ENCODE assay signal across 30 cellular contexts in genomic region chr18:47108373-47108772, GRCh38.
"Had no signal": no experiment of that assay in that cellular context is flagged by ENCODE, and none has a peak within 500 bp of the region (broad histone marks: within the 10 kb centered on the region; RNA-seq: fewer than 3 reads in every experiment).

No MANE protein-coding gene starts in this region.

- H3K27ac ChIP-seq: epithelial cell of prostate, heart right ventricle, lower lobe of right lung, parathyroid adenoma, right atrium auricular region, suprapubic skin, transverse colon, upper lobe of right lung, uterus had no signal

- H3K4me1 ChIP-seq: lower lobe of right lung, parathyroid adenoma, right atrium auricular region, suprapubic skin, transverse colon, upper lobe of right lung, uterus had no signal

- DNase-seq: effector CD8-positive, alpha-beta T cell; endodermal cell; foreskin fibroblast; gastrocnemius medialis; heart right ventricle; hippocampal formation; immature natural killer cell; islet precursor cell; kidney glomerular epithelial cell; left ventricle myocardium superior; lower lobe of right lung; natural killer cell; stimulated activated CD4-positive, alpha-beta T cell treated with anti-CD3 and anti-CD28 coated beads, Interleukin-12 subunit alpha, Interleukin-12 subunit beta, amount 100 ng/mL, for 4 hours; stimulated activated CD4-positive, alpha-beta T cell treated with anti-CD3 and anti-CD28 coated beads, Interleukin-1b, Interleukin-23, amount 100 ng/mL, for 48 hours; stimulated activated CD4-positive, alpha-beta T cell treated with anti-CD3 and anti-CD28 coated beads, Interleukin-4, amount 100 ng/mL, for 1 hour; stimulated activated CD8-positive, alpha-beta memory T cell treated with anti-CD3 and anti-CD28 coated beads, Interleukin-4, amount 100 ng/mL, for 48 hours; stimulated activated naive CD4-positive, alpha-beta T cell; stimulated activated naive CD8-positive, alpha-beta T cell treated with anti-CD3 and anti-CD28 coated beads, Interleukin-15, amount 100 ng/mL, for 72 hours; transverse colon; upper lobe of right lung; uterus had no signal

- H3K4me3 ChIP-seq: dorsolateral prefrontal cortex, gastrocnemius medialis, heart right ventricle, lower lobe of right lung, right atrium auricular region, smooth muscle cell, suprapubic skin, transverse colon, upper lobe of right lung, uterus had no signal

- ATAC-seq: esophagus mucosa; heart right ventricle; left ventricle myocardium superior; lower lobe of right lung; natural killer cell; sciatic nerve; stimulated activated naive CD8-positive, alpha-beta T cell treated with anti-CD3 and anti-CD28 coated beads, Interleukin-15, amount 100 ng/mL, for 72 hours; upper lobe of right lung had no signal

- H2AFZ ChIP-seq: parathyroid adenoma had no signal

- H3K9ac ChIP-seq: parathyroid adenoma had no signal

- H3K4me3 Mint-ChIP-seq: endodermal cell; immature natural killer cell; natural killer cell; stimulated activated naive CD8-positive, alpha-beta T cell treated with anti-CD3 and anti-CD28 coated beads, Interleukin-15, amount 100 ng/mL, for 72 hours had no signal

- H3K9me3 Mint-ChIP-seq: endodermal cell; immature natural killer cell; natural killer cell; stimulated activated naive CD8-positive, alpha-beta T cell treated with anti-CD3 and anti-CD28 coated beads, Interleukin-15, amount 100 ng/mL, for 72 hours had no signal

- H3K27ac Mint-ChIP-seq: endodermal cell, immature natural killer cell, natural killer cell, progenitor cell of endocrine pancreas had no signal

- H3K36me3 ChIP-seq: uterus had no signal

- H3K4me2 ChIP-seq: smooth muscle cell had no signal

- H3K79me2 ChIP-seq: parathyroid adenoma had no signal

- H3K4me1 Mint-ChIP-seq: immature natural killer cell; natural killer cell; stimulated activated naive CD8-positive, alpha-beta T cell treated with anti-CD3 and anti-CD28 coated beads, Interleukin-15, amount 100 ng/mL, for 72 hours had no signal

- H3K27me3 ChIP-seq: dorsolateral prefrontal cortex, gastrocnemius medialis, heart right ventricle, right atrium auricular region, suprapubic skin, transverse colon, upper lobe of right lung, uterus had no signal

- H3K9me3 ChIP-seq: gastrocnemius medialis, heart right ventricle, lower lobe of right lung, right atrium auricular region, suprapubic skin, transverse colon, upper lobe of right lung, uterus had no signal

- H3K27me3 Mint-ChIP-seq: progenitor cell of endocrine pancreas; stimulated activated naive CD8-positive, alpha-beta T cell treated with anti-CD3 and anti-CD28 coated beads, Interleukin-15, amount 100 ng/mL, for 72 hours had no signal
